ENCODE assay signal across 8 cellular contexts in the genomic region with DNA sequence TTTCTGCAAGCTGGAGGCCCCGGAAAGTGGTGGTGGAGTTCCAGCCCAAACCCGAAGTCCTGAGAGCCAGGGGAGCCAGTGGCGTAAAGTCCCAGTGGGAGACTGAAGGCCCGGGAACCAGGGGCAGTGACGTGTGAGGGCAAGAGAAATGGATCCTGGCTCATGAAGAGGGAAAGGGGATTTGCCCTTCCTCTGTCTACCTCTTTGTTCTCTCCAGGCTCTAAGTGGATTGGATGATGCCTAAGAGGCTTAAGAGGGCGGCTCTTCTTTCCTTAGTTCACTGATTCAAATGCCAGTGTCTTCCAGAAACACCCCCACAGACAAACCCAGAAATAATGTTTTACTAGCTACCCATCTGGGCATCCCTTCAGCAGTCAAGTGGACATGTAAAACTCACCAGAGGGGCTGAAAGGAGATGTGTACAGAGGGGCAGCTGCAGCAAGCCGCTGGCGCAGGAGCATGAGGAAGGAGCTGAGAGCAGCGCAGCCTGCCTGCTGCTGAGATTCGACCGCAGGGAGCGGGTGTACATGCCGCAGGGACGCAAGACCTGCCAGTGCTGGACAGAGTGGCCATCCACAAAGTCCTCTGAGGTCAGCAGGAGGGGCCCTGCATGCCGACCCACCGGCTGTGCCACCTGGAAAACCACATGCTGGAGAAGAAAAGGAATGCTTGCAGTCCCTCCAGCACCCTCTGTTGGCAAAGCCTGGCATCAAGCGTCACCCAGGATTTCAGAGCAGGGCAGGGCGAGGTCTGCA. TPM values are rescaled to one million over a fixed set of nuclear protein-coding genes. Genes with fewer than 3 reads are reported as not detected.
DNase-seq lines count a peak whose midpoint lies in the region; ATAC-seq and TF ChIP-seq lines count a peak whose summit lies in the region.

No MANE protein-coding gene starts in this region.

- no peak overlapping the region for H3K9ac ChIP-seq in BLaER1 treated with 17β-estradiol and CSF1 and Interleukin-3, amounts not matched to agents 10 nM and 100 nM

- in situ Hi-C loops in GM13976 (cut with MboI; ENCODE audit: low sequenced_read_pairs, unreplicated experiment): no loop called here

- ATAC-seq in left lobe of liver: peak; percentile 80
- ATAC-seq in HG03175 (IDR thresholded peaks at IDR 0.05; ENCODE audit: unreplicated experiment): no peak
- no peak for ATAC-seq in GM19455 (IDR thresholded peaks at IDR 0.05; ENCODE audit: unreplicated experiment)

- H3K27ac ChIP-seq in BLaER1 treated with 17β-estradiol and CSF1 and Interleukin-3, amounts not matched to agents 10 nM and 100 nM: no peak overlapping the region; a peak in 1 of 22 replicates
- H3K27ac ChIP-seq in thymus (ENCODE audit: low read depth): peak overlapping the region; percentile 26

- peak overlapping the region in 9 of 11 experiments; percentile 3 to 41 (median 17); a peak in 9 of 22 replicates for H3K4me2 ChIP-seq in BLaER1 treated with 17β-estradiol and CSF1 and Interleukin-3, amounts not matched to agents 10 nM and 100 nM

- peaks cover 25 to 61% (median 54%) of the 10 kb centered on the region in 11 experiments for H3K9me3 ChIP-seq in BLaER1 treated with 17β-estradiol and CSF1 and Interleukin-3, amounts not matched to agents 10 nM and 100 nM (replicated peaks in 1 of 11)
- no peaks in the 10 kb centered on the region for H3K9me3 ChIP-seq in thymus (ENCODE audit: control insufficient read depth)

- H3K4me3 ChIP-seq in BLaER1 treated with 17β-estradiol and CSF1 and Interleukin-3, amounts not matched to agents 10 nM and 100 nM: no peak overlapping the region
- no peak overlapping the region for H3K4me3 ChIP-seq in cardiac fibroblast (replicated peaks in 1 of 2; ENCODE audit: low read depth in 2 of 2, low read length in 2 of 2)
- no peak overlapping the region for H3K4me3 ChIP-seq in thymus (ENCODE audit: low read length)

- TF ChIP-seq CTCF in GM13976 (IDR thresholded peaks at IDR 0.05; ENCODE audit: borderline replicate concordance, control extremely low read depth, extremely low read depth, insufficient read depth, missing control alignments) (peak; percentile 55), cardiac fibroblast (IDR thresholded peaks at IDR 0.05; ENCODE audit: low read depth, low read length) (peak; percentile 73)

- peaks cover 5 to 50% (median 46%) of the 10 kb centered on the region in 11 experiments; a peak in 21 of 22 replicates for H3K36me3 ChIP-seq in BLaER1 treated with 17β-estradiol and CSF1 and Interleukin-3, amounts not matched to agents 10 nM and 100 nM
- H3K36me3 ChIP-seq in thymus (ENCODE audit: control insufficient read depth, insufficient read depth): no peaks in the 10 kb centered on the region

- no peak for DNase-seq in GM13976 (ENCODE audit: low spot score)
- peak; percentile 33 for DNase-seq in NCI-H526 treated with DMSO at 0.1 percent for 48 hours (lab: John Stamatoyannopoulos, UW)
- DNase-seq in cardiac fibroblast (ENCODE audit: low read depth in 2 of 2): peak; percentile 48 to 52
- no peak for DNase-seq in left lobe of liver (ENCODE audit: low spot score)

- WGBS in thymus: 84% methylated on average over 18 of the region's 18 CpGs

- H3K27me3 ChIP-seq in BLaER1 treated with 17β-estradiol and CSF1 and Interleukin-3, amounts not matched to agents 10 nM and 100 nM: no peaks in the 10 kb centered on the region
- H3K27me3 ChIP-seq in thymus (ENCODE audit: control insufficient read depth, insufficient read depth): no peaks in the 10 kb centered on the region

- H4K20me1 ChIP-seq in BLaER1 treated with 17β-estradiol and CSF1 and Interleukin-3, amounts not matched to agents 10 nM and 100 nM: peaks cover 60 to 88% (median 69%) of the 10 kb centered on the region in 11 experiments

- peaks cover 35 to 57% (median 49%) of the 10 kb centered on the region in 10 experiments for H3K4me1 ChIP-seq in BLaER1 treated with 17β-estradiol and CSF1 and Interleukin-3, amounts not matched to agents 10 nM and 100 nM
- H3K4me1 ChIP-seq in thymus (ENCODE audit: control insufficient read depth, insufficient read depth, low read length): no peaks in the 10 kb centered on the region

RNA-seq across cellular contexts. Expression of a gene that starts 29.5 kb away (rescaled TPM):
- 11.8 TPM for total RNA-seq in left lobe of liver
- 10.4 TPM for polyA plus RNA-seq in thymus

Comparison
In these comparisons a context has a peak if more than half of its experiments do, and no peak if none do; other contexts are left out.
1. DNase-seq: peak in NCI-H526 treated with DMSO at 0.1 percent for 48 hours (single experiment) and cardiac fibroblast (2 of 2); none in GM13976 (single experiment) and left lobe of liver (single experiment).